11 cellular contexts compared by ENCODE assay signal in the genomic region with DNA sequence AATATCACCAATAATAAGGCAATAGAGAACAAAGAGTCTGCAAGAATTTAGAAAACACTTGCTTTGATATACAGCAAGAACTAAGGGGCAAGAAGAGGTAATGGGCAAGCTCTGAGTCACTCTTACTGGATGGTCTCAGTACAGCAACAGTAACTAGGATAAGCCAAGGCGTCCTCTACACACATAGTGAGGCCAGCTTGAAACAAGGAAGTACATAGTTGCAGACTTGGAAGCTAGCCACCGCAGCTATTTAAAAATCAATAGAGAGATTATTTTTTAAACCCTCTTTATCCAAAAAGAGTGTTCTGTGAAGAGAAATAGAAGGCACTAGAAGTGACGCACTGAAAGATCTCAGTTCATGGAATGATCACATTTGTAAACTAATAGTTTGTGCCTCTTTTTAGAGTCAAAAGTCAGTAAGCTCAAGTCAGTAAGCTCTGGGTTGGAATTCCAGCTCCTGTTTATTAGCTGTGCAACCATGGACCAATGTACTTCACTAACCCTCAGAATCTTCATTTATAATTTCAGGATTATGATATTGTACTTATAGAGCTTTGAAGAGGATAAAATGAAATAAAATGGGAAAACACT.
DNase-seq lines count a peak whose midpoint lies in the region; ATAC-seq and TF ChIP-seq lines count a peak whose summit lies in the region.
"Had no signal": no experiment of that assay in that cellular context is flagged by ENCODE, and none has a peak within 500 bp of the region (broad histone marks: within the 10 kb centered on the region; RNA-seq: fewer than 3 reads in every experiment).

No MANE protein-coding gene starts in this region.

- in situ Hi-C loops in KBM-7 (cut with MboI; ENCODE audit: low pct_unique_long_range_greater_than_20kb, low sequenced_read_pairs) (no loop called here), gastrocnemius medialis (cut with MboI; ENCODE audit: low sequenced_read_pairs in 4 of 4) (loop anchor here in 1 of 4 donors (25.0 kb wide), 1 partner anchor 556 kb away; no protein-coding TSS in a partner anchor), GM23248 (cut with MboI) (loop anchor here (25.0 kb wide), 1 partner anchor 369 kb away; no protein-coding TSS in a partner anchor)

- ATAC-seq in gastroesophageal sphincter (peak; percentile 57), gastrocnemius medialis (peak in 1 of 2 donors; percentile 36), HG02840 (IDR thresholded peaks at IDR 0.05; ENCODE audit: low FRiP score, unreplicated experiment) (no peak), GM19035 (IDR thresholded peaks at IDR 0.05; ENCODE audit: unreplicated experiment) (no peak)

- H3K27ac ChIP-seq in RWPE1 (peak overlapping the region; percentile 77), gastroesophageal sphincter (no peak overlapping the region), gastrocnemius medialis (no peak overlapping the region), GM23248 (no peak overlapping the region), SJCRH30 (no peak overlapping the region)
- H3K27ac ChIP-seq: VCaP had no signal

- no peak overlapping the region for H2AFZ ChIP-seq in GM23248

- H3K4me1 ChIP-seq in gastroesophageal sphincter (peaks cover 0 to 59% (median 17%) of the 10 kb centered on the region in 3 donors), gastrocnemius medialis (peaks cover 0 to 4% of the 10 kb centered on the region in 2 donors), GM23248 (ENCODE audit: insufficient read depth) (0 out of 2 replicates have a peak, but pooled peaks cover 12% of the 10 kb centered on the region), SJCRH30 (no peaks in the 10 kb centered on the region)

- peaks cover 92% of the 10 kb centered on the region for H3K79me2 ChIP-seq in GM23248 (ENCODE audit: insufficient read depth)

- H3K4me3 ChIP-seq in gastroesophageal sphincter: no peak overlapping the region
- no peak overlapping the region for H3K4me3 ChIP-seq in gastrocnemius medialis
- no peak overlapping the region for H3K4me3 ChIP-seq in GM23248
- H3K4me3 ChIP-seq in SJCRH30: no peak overlapping the region

- POLR2A ChIA-PET in RWPE1 (lab: Yijun Ruan, JAX; ENCODE audit: low non-redundant PET): no interaction called here

- no peaks in the 10 kb centered on the region for H4K20me1 ChIP-seq in GM23248 (ENCODE audit: insufficient read depth)

- no peak overlapping the region for H3K4me2 ChIP-seq in GM23248 (ENCODE audit: unreplicated experiment)

- 33 to 45% methylated on average over 3 of the region's 3 CpGs for WGBS in gastroesophageal sphincter (ENCODE audit: low coverage in 1 of 2), 2 donors
- WGBS in GM23248 (ENCODE audit: low coverage in 1 of 2, low lambda C conversion rate in 2 of 2, missing lambda C conversion rate in 2 of 2), 2 experiments: 96 to 100% methylated on average over 3 of the region's 3 CpGs

- no peaks in the 10 kb centered on the region for H3K9me3 ChIP-seq in gastroesophageal sphincter
- no peaks in the 10 kb centered on the region for H3K9me3 ChIP-seq in gastrocnemius medialis
- no peaks in the 10 kb centered on the region for H3K9me3 ChIP-seq in GM23248 (ENCODE audit: low read depth)
- H3K9me3 ChIP-seq in SJCRH30 (replicated peaks): no peaks in the 10 kb centered on the region

- no peaks in the 10 kb centered on the region for H3K9me2 ChIP-seq in GM23248 (ENCODE audit: insufficient read depth)

- no peak overlapping the region for H3K9ac ChIP-seq in GM23248

- TF ChIP-seq POLR2A in gastroesophageal sphincter (IDR thresholded peaks at IDR 0.05): no peak
- TF ChIP-seq POLR2A in gastrocnemius medialis (IDR thresholded peaks at IDR 0.05): no peak

- H3K27me3 ChIP-seq in gastroesophageal sphincter (no peaks in the 10 kb centered on the region), gastrocnemius medialis (no peaks in the 10 kb centered on the region), GM23248 (replicated peaks; ENCODE audit: insufficient read depth) (no peaks in the 10 kb centered on the region), SJCRH30 (no peaks in the 10 kb centered on the region)

- TF ChIP-seq EP300 in gastroesophageal sphincter (IDR thresholded peaks at IDR 0.05): no peak

- CTCF ChIA-PET in RWPE1 (lab: Yijun Ruan, JAX): no interaction called here

- H3K36me3 ChIP-seq in gastroesophageal sphincter (no peaks in the 10 kb centered on the region), gastrocnemius medialis (no peaks in the 10 kb centered on the region), GM23248 (ENCODE audit: low read depth) (no peaks in the 10 kb centered on the region), SJCRH30 (peaks cover 3% of the 10 kb centered on the region; the same call in 1 of the 2 replicates)

- DNase-seq in KBM-7: peak; percentile 28
- DNase-seq in RWPE1 (ENCODE audit: low spot score): no peak
- peak; percentile 12 to 30 for DNase-seq in gastrocnemius medialis
- DNase-seq in GM23248: no peak
- DNase-seq in SJCRH30: no peak
- DNase-seq: activated naive CD4-positive, alpha-beta T cell treated with anti-CD3 and anti-CD28 coated beads, Interleukin-2, amount 10 ng/mL, durations not matched to agents 7 days and 5 days; NCI-H82 had no signal

- intact Hi-C loops in gastrocnemius medialis (cut with DNase I; ENCODE audit: low total_unique reads): no loop called here

- H3F3A ChIP-seq in GM23248 (ENCODE audit: insufficient read depth): peaks cover 13% of the 10 kb centered on the region; the same call in 1 of the 2 replicates

- TF ChIP-seq CTCF in RWPE1 (conservative IDR thresholded peaks at IDR 0.05; ENCODE audit: low read depth): no peak
- TF ChIP-seq CTCF in gastroesophageal sphincter (IDR thresholded peaks at IDR 0.05): no peak
- TF ChIP-seq CTCF in gastrocnemius medialis (IDR thresholded peaks at IDR 0.05 in 4 of 5, conservative IDR thresholded peaks at IDR 0.05 in 1 of 5): no peak

Comparison
In these comparisons a context has a peak if more than half of its experiments do, and no peak if none do; other contexts are left out.
1. DNase-seq: peak in KBM-7 (single experiment) and gastrocnemius medialis (2 of 2); none in RWPE1 (single experiment), GM23248 (single experiment) and SJCRH30 (0 of 2).